ENCODE assay signal across 8 cellular contexts in genomic region chr19:1132625-1133383, GRCh38. TPM values are rescaled to one million over a fixed set of nuclear protein-coding genes. Genes with fewer than 3 reads are reported as not detected.
DNase-seq lines count a peak whose midpoint lies in the region; TF ChIP-seq lines count a peak whose summit lies in the region.

No MANE protein-coding gene starts in this region.

- CTCF ChIA-PET in RWPE1 (lab: Yijun Ruan, JAX) = interaction anchor here (0.6 to 1.4 kb wide), 3 partner anchors 20 to 60 kb away, joined by 3 to 7 read pairs (median 4); no protein-coding TSS in a partner anchor

- DNase-seq in stimulated activated CD4-positive, alpha-beta T cell treated with anti-CD3 and anti-CD28 coated beads, Interleukin-4, amount 100 ng/mL, for 24 hours = peak; percentile 43
- no peak for DNase-seq in stimulated activated CD4-positive, alpha-beta T cell treated with anti-CD3 and anti-CD28 coated beads, Interleukin-4, amount 100 ng/mL, for 1 hour
- DNase-seq in RWPE1 (ENCODE audit: low spot score) (no peak), epithelial cell of prostate (ENCODE audit: low read depth, low spot score) (no peak), prostate gland (ENCODE audit: low spot score) (no peak), H7 (no peak), germinal center (ENCODE audit: low spot score) (no peak), mesenteric fat pad (ENCODE audit: low spot score) (no peak)

- H3K4me1 ChIP-seq in prostate gland (replicated peaks) = peaks cover 29% of the 10 kb centered on the region

- intact Hi-C loops in prostate gland (cut with DNase I) = loop anchor here (5.0 kb wide), 1 partner anchor 39 kb away; the partner anchor contains the start of gene SBNO2

- H3K27ac ChIP-seq in RWPE1 (peak overlapping the region; percentile 93), epithelial cell of prostate (peak overlapping the region; percentile 88), prostate gland (peak overlapping the region; percentile 83 to 89)

- POLR2A ChIA-PET in RWPE1 (lab: Yijun Ruan, JAX; ENCODE audit: low non-redundant PET) = no interaction called here

- H3K36me3 ChIP-seq in prostate gland (no peaks in the 10 kb centered on the region), H7 (replicated peaks; ENCODE audit: control insufficient read depth, insufficient read depth, low read length) (no peaks in the 10 kb centered on the region)

- no peaks in the 10 kb centered on the region for H3K9me3 ChIP-seq in prostate gland

- H3K4me3 ChIP-seq in prostate gland (peak overlapping the region; percentile 39 to 54), H7 (ENCODE audit: insufficient read depth, low read depth, low read length) (no peak overlapping the region; the same call in 1 of the 2 replicates)

- TF ChIP-seq POLR2A in prostate gland (IDR thresholded peaks at IDR 0.05) = no peak

- TF ChIP-seq CTCF in RWPE1 (conservative IDR thresholded peaks at IDR 0.05; ENCODE audit: low read depth) (no peak), prostate gland (IDR thresholded peaks at IDR 0.05) (no peak)

- 55% methylated on average over 29 of the region's 46 CpGs for WGBS in prostate gland

- H3K27me3 ChIP-seq in prostate gland (replicated peaks; ENCODE audit: insufficient read depth) = no peaks in the 10 kb centered on the region
- no peaks in the 10 kb centered on the region for H3K27me3 ChIP-seq in H7 (ENCODE audit: control insufficient read depth, insufficient read depth, low read length)

RNA-seq across cellular contexts. Expression of gene GPX4, which starts 29.0 kb away (rescaled TPM):
- total RNA-seq in prostate gland = 100 to 1,000 TPM; 577 to 627 TPM
- total RNA-seq in H7 (2014; rRNA removed; shearing (Covaris generic)) = 620 and 671 TPM in 2 replicates
- 920 TPM for total RNA-seq in mesenteric fat pad

RNA-seq across cellular contexts. Expression of gene POLR2E, which starts 37.6 kb away (rescaled TPM):
- total RNA-seq in prostate gland (100 to 1,000 TPM; 152 to 169 TPM), mesenteric fat pad (205 TPM)
- total RNA-seq in H7 (2014; rRNA removed; shearing (Covaris generic)) = 226 and 283 TPM in 2 replicates

RNA-seq across cellular contexts. Expression of gene SBNO2, which starts 41.3 kb away (rescaled TPM):
- total RNA-seq in prostate gland = 10 to 100 TPM; 32.5 to 79.9 TPM
- 31.4 and 41.3 TPM in 2 replicates for total RNA-seq in H7 (2014; rRNA removed; shearing (Covaris generic))
- total RNA-seq in mesenteric fat pad = 139 TPM
